14 cellular contexts compared by ENCODE assay signal in genomic region chr12:93361159-93361919, GRCh38. TPM values are rescaled to one million over a fixed set of nuclear protein-coding genes. Genes with fewer than 3 reads are reported as not detected.
DNase-seq lines count a peak whose midpoint lies in the region; ATAC-seq and TF ChIP-seq lines count a peak whose summit lies in the region.
"Had no signal": no experiment of that assay in that cellular context is flagged by ENCODE, and none has a peak within 500 bp of the region (broad histone marks: within the 10 kb centered on the region; RNA-seq: fewer than 3 reads in every experiment).

No MANE protein-coding gene starts in this region.

- no peak for ATAC-seq in GM21529 (IDR thresholded peaks at IDR 0.05; ENCODE audit: unreplicated experiment)
- no peak for ATAC-seq in naive thymus-derived CD4-positive, alpha-beta T cell

- H3K27me3 ChIP-seq in MG63 (no peaks in the 10 kb centered on the region), Peyer's patch (no peaks in the 10 kb centered on the region)
- peaks cover 0 to 3% of the 10 kb centered on the region in 2 donors for H3K27me3 ChIP-seq in naive thymus-derived CD4-positive, alpha-beta T cell (ENCODE audit: control insufficient read depth in 2 of 2, insufficient read depth in 2 of 2, low read length in 2 of 2)

- H3K4me1 ChIP-seq in naive thymus-derived CD4-positive, alpha-beta T cell (ENCODE audit: control insufficient read depth in 2 of 2, insufficient read depth in 2 of 2, low read length in 2 of 2): peaks cover 4% of the 10 kb centered on the region in 2 donors
- H3K4me1 ChIP-seq in Peyer's patch: no peaks in the 10 kb centered on the region
- H3K4me1 ChIP-seq: lower lobe of right lung had no signal

- peaks cover 0 to 2% (median 0%) of the 10 kb centered on the region in 5 donors for H3K27me3 Mint-ChIP-seq in naive thymus-derived CD4-positive, alpha-beta T cell
- H3K27me3 Mint-ChIP-seq: activated CD4-positive, alpha-beta memory T cell treated with anti-CD3 and anti-CD28 coated beads for 36 hours had no signal

- peaks cover 11 to 22% (median 15%) of the 10 kb centered on the region in 7 donors for H3K4me1 Mint-ChIP-seq in naive thymus-derived CD4-positive, alpha-beta T cell

- H3K4me3 Mint-ChIP-seq in naive thymus-derived CD4-positive, alpha-beta T cell: no peak overlapping the region
- H3K4me3 Mint-ChIP-seq: activated CD4-positive, alpha-beta memory T cell treated with anti-CD3 and anti-CD28 coated beads for 36 hours had no signal

- H3K9me3 ChIP-seq in MG63 (no peaks in the 10 kb centered on the region), Peyer's patch (no peaks in the 10 kb centered on the region)
- no peaks in the 10 kb centered on the region for H3K9me3 ChIP-seq in naive thymus-derived CD4-positive, alpha-beta T cell (ENCODE audit: control insufficient read depth in 2 of 3, low read length in 3 of 3)
- H3K9me3 ChIP-seq: lower lobe of right lung had no signal

- TF ChIP-seq CTCF in coronary artery (IDR thresholded peaks at IDR 0.05) (no peak), Peyer's patch (IDR thresholded peaks at IDR 0.05) (no peak)

- in situ Hi-C loops in Caki2 (cut with HindIII; ENCODE audit: low pct_unique_long_range_greater_than_20kb, low sequenced_read_pairs): no loop called here

- no peaks in the 10 kb centered on the region for H3K36me3 Mint-ChIP-seq in naive thymus-derived CD4-positive, alpha-beta T cell
- H3K36me3 Mint-ChIP-seq: activated CD4-positive, alpha-beta memory T cell treated with anti-CD3 and anti-CD28 coated beads for 36 hours had no signal

- H3K9me3 Mint-ChIP-seq in naive thymus-derived CD4-positive, alpha-beta T cell: no peaks in the 10 kb centered on the region
- H3K9me3 Mint-ChIP-seq: activated CD4-positive, alpha-beta memory T cell treated with anti-CD3 and anti-CD28 coated beads for 36 hours had no signal

- CTCF ChIA-PET in naive thymus-derived CD4-positive, alpha-beta T cell (lab: Charles Lee): interaction anchor here (0.6 kb wide), 1 partner anchor 1980 kb away, joined by 3 read pairs; no protein-coding TSS in a partner anchor

- peak; percentile 5 for DNase-seq in Caki2 (ENCODE audit: low read depth)
- DNase-seq in MG63: peak; percentile 85
- DNase-seq in coronary artery (ENCODE audit: low spot score): no peak
- DNase-seq in myocyte (ENCODE audit: low read depth): peak; percentile 92
- no peak for DNase-seq in GDM1 (lab: John Stamatoyannopoulos, UW)
- no peak for DNase-seq in naive thymus-derived CD4-positive, alpha-beta T cell
- DNase-seq in Peyer's patch: no peak
- DNase-seq: activated CD4-positive, alpha-beta memory T cell treated with anti-CD3 and anti-CD28 coated beads for 36 hours; H7; lower lobe of right lung; NCI-H1436 treated with DMSO at 0.1 percent for 48 hours had no signal

- POLR2A ChIA-PET in naive thymus-derived CD4-positive, alpha-beta T cell (lab: Charles Lee): no interaction called here

- no peak for TF ChIP-seq POLR2A in Peyer's patch (IDR thresholded peaks at IDR 0.05)

- H3K27ac Mint-ChIP-seq in naive thymus-derived CD4-positive, alpha-beta T cell: no peak overlapping the region
- H3K27ac Mint-ChIP-seq: activated CD4-positive, alpha-beta memory T cell treated with anti-CD3 and anti-CD28 coated beads for 36 hours had no signal

- intact Hi-C loops in naive thymus-derived CD4-positive, alpha-beta T cell (cut with micrococcal nuclease): no loop called here

- no peak overlapping the region for H3K4me3 ChIP-seq in MG63
- H3K4me3 ChIP-seq in coronary artery: no peak overlapping the region
- no peak overlapping the region for H3K4me3 ChIP-seq in naive thymus-derived CD4-positive, alpha-beta T cell (ENCODE audit: low read length)
- no peak overlapping the region for H3K4me3 ChIP-seq in Peyer's patch
- H3K4me3 ChIP-seq: lower lobe of right lung, SK-N-MC, smooth muscle cell had no signal

- no peaks in the 10 kb centered on the region for H3K36me3 ChIP-seq in MG63
- no peaks in the 10 kb centered on the region for H3K36me3 ChIP-seq in naive thymus-derived CD4-positive, alpha-beta T cell (ENCODE audit: control insufficient read depth in 2 of 3, insufficient read depth in 3 of 3, low read length in 3 of 3)
- no peaks in the 10 kb centered on the region for H3K36me3 ChIP-seq in Peyer's patch
- H3K36me3 ChIP-seq: lower lobe of right lung had no signal

- H3K27ac ChIP-seq in coronary artery: peak overlapping the region; percentile 31 to 36
- H3K27ac ChIP-seq in naive thymus-derived CD4-positive, alpha-beta T cell (ENCODE audit: low read depth, low read length): no peak overlapping the region
- H3K27ac ChIP-seq in Peyer's patch: no peak overlapping the region
- H3K27ac ChIP-seq: lower lobe of right lung, SK-N-MC had no signal

RNA-seq across cellular contexts. Expression of gene NUDT4, which starts 16.4 kb away (rescaled TPM):
- 17.8 and 30.1 TPM in 2 replicates for total RNA-seq in Caki2 (2014; rRNA removed; shearing (Covaris generic); ENCODE audit: low replicate concordance)
- total RNA-seq in MG63 (2014; rRNA removed; shearing (Covaris generic); ENCODE audit: low replicate concordance): 45.9 and 53.3 TPM in 2 replicates
- total RNA-seq in myocyte (51.2 and 83.7 TPM in 2 replicates), Peyer's patch (10 to 100 TPM; 41.5 to 68.5 (median 52.8) TPM)
- polyA plus RNA-seq in myocyte (2012): 20.8 TPM
- total RNA-seq in naive thymus-derived CD4-positive, alpha-beta T cell: 10 to 100 TPM; 43.3 to 85.1 (median 51.2) TPM
- polyA plus RNA-seq in naive thymus-derived CD4-positive, alpha-beta T cell: 10 to 100 TPM; 37.1 to 56.4 TPM

Comparison
In these comparisons a context has a peak if more than half of its experiments do, and no peak if none do; other contexts are left out.
1. DNase-seq: peak in Caki2 (single experiment), MG63 (single experiment) and myocyte (single experiment); none in coronary artery (single experiment), GDM1 (single experiment), naive thymus-derived CD4-positive, alpha-beta T cell (0 of 9) and Peyer's patch (0 of 3).
2. H3K27ac ChIP-seq: peak in coronary artery (2 of 2); none in naive thymus-derived CD4-positive, alpha-beta T cell (single experiment) and Peyer's patch (0 of 4).